ENCODE assay signal across 1 cellular context in the genomic region with DNA sequence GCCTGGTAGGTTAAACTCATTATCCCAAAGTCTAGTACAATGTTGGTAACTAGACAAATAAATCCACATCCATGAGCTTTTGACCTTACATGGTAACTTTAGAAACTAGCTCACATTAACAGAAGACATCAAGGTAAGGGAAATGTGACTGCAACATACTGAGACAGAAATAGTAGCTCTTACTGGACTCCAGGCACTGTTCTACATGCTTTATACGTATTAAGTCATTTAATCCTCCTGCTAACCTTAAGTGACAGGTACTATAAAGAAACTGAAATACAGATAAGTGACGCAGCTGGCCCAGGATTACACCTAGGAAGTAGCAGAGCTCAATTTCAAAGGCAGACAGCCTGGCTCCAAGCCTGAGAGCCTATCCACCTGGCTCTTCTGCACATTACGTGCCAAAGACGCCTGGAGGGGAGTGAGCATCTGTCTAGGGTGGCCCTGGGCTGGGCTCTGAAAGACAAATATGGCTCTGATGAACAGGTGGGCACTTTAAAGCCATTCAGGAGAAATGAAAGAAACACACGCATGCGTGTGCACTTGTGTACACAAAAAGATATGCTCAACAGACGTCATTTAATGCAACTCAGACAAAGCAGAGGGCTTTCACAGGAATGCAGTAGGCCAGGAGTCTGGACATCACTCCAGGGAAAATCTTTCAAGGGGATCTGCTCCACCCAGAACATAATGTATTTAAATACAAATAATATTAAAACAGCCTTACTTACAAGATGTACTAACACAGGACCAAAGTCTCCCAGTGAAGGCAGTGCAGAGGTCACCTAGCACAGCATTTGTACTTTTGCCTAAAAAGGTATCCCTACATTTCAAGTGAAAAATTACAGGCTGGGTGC.
TF ChIP-seq lines count a peak whose summit lies in the region.

No MANE protein-coding gene starts in this region.

TF ChIP-seq in HepG2, 621 proteins besides CTCF, POLR2A, EP300 and RAD21 (continued from another document and continues in another):
- TF ChIP-seq, protein P1, sequence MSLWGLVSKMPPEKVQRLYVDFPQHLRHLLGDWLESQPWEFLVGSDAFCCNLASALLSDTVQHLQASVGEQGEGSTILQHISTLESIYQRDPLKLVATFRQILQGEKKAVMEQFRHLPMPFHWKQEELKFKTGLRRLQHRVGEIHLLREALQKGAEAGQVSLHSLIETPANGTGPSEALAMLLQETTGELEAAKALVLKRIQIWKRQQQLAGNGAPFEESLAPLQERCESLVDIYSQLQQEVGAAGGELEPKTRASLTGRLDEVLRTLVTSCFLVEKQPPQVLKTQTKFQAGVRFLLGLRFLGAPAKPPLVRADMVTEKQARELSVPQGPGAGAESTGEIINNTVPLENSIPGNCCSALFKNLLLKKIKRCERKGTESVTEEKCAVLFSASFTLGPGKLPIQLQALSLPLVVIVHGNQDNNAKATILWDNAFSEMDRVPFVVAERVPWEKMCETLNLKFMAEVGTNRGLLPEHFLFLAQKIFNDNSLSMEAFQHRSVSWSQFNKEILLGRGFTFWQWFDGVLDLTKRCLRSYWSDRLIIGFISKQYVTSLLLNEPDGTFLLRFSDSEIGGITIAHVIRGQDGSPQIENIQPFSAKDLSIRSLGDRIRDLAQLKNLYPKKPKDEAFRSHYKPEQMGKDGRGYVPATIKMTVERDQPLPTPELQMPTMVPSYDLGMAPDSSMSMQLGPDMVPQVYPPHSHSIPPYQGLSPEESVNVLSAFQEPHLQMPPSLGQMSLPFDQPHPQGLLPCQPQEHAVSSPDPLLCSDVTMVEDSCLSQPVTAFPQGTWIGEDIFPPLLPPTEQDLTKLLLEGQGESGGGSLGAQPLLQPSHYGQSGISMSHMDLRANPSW (CRISPR knock-in tag; IDR thresholded peaks at IDR 0.05; ENCODE audit: borderline replicate concordance) = no peak
- TF ChIP-seq ZNF337 (CRISPR knock-in tag; IDR thresholded peaks at IDR 0.05; ENCODE audit: borderline replicate concordance, low read depth) = no peak
- no peak for TF ChIP-seq TBX3 (IDR thresholded peaks at IDR 0.05; ENCODE audit: borderline replicate concordance)
- no peak for TF ChIP-seq ZNF24 (IDR thresholded peaks at IDR 0.05)
- TF ChIP-seq, protein P2, sequence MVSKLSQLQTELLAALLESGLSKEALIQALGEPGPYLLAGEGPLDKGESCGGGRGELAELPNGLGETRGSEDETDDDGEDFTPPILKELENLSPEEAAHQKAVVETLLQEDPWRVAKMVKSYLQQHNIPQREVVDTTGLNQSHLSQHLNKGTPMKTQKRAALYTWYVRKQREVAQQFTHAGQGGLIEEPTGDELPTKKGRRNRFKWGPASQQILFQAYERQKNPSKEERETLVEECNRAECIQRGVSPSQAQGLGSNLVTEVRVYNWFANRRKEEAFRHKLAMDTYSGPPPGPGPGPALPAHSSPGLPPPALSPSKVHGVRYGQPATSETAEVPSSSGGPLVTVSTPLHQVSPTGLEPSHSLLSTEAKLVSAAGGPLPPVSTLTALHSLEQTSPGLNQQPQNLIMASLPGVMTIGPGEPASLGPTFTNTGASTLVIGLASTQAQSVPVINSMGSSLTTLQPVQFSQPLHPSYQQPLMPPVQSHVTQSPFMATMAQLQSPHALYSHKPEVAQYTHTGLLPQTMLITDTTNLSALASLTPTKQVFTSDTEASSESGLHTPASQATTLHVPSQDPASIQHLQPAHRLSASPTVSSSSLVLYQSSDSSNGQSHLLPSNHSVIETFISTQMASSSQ (IDR thresholded peaks at IDR 0.05; ENCODE audit: low read depth) = no peak
- TF ChIP-seq, protein P2 (CRISPR knock-in tag; IDR thresholded peaks at IDR 0.05; ENCODE audit: borderline replicate concordance) = no peak
- TF ChIP-seq, protein P3, sequence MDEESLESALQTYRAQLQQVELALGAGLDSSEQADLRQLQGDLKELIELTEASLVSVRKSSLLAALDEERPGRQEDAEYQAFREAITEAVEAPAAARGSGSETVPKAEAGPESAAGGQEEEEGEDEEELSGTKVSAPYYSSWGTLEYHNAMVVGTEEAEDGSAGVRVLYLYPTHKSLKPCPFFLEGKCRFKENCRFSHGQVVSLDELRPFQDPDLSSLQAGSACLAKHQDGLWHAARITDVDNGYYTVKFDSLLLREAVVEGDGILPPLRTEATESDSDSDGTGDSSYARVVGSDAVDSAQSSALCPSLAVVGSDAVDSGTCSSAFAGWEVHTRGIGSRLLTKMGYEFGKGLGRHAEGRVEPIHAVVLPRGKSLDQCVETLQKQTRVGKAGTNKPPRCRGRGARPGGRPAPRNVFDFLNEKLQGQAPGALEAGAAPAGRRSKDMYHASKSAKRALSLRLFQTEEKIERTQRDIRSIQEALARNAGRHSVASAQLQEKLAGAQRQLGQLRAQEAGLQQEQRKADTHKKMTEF (CRISPR knock-in tag; IDR thresholded peaks at IDR 0.05) = no peak
- TF ChIP-seq, protein P4, sequence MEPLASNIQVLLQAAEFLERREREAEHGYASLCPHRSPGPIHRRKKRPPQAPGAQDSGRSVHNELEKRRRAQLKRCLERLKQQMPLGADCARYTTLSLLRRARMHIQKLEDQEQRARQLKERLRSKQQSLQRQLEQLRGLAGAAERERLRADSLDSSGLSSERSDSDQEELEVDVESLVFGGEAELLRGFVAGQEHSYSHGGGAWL (CRISPR knock-in tag; IDR thresholded peaks at IDR 0.05) = no peak
- 0 out of 2 replicates have a peak, but pooled peaks have one; percentile 34 for TF ChIP-seq GFI1 (CRISPR knock-in tag; IDR thresholded peaks at IDR 0.05; ENCODE audit: borderline replicate concordance)
- TF ChIP-seq BCL6 (CRISPR knock-in tag; IDR thresholded peaks at IDR 0.05) = no peak; the same call in 1 of the 2 replicates
- no peak for TF ChIP-seq ZNF260 (CRISPR knock-in tag; IDR thresholded peaks at IDR 0.05; ENCODE audit: borderline replicate concordance, low read depth)
- TF ChIP-seq, protein P5, sequence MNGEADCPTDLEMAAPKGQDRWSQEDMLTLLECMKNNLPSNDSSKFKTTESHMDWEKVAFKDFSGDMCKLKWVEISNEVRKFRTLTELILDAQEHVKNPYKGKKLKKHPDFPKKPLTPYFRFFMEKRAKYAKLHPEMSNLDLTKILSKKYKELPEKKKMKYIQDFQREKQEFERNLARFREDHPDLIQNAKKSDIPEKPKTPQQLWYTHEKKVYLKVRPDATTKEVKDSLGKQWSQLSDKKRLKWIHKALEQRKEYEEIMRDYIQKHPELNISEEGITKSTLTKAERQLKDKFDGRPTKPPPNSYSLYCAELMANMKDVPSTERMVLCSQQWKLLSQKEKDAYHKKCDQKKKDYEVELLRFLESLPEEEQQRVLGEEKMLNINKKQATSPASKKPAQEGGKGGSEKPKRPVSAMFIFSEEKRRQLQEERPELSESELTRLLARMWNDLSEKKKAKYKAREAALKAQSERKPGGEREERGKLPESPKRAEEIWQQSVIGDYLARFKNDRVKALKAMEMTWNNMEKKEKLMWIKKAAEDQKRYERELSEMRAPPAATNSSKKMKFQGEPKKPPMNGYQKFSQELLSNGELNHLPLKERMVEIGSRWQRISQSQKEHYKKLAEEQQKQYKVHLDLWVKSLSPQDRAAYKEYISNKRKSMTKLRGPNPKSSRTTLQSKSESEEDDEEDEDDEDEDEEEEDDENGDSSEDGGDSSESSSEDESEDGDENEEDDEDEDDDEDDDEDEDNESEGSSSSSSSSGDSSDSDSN (CRISPR knock-in tag; IDR thresholded peaks at IDR 0.05) = no peak
- TF ChIP-seq ZNF7 (CRISPR knock-in tag; IDR thresholded peaks at IDR 0.05) = no peak
- TF ChIP-seq ZNF772 (CRISPR knock-in tag; IDR thresholded peaks at IDR 0.05) = no peak
- TF ChIP-seq, protein P6, sequence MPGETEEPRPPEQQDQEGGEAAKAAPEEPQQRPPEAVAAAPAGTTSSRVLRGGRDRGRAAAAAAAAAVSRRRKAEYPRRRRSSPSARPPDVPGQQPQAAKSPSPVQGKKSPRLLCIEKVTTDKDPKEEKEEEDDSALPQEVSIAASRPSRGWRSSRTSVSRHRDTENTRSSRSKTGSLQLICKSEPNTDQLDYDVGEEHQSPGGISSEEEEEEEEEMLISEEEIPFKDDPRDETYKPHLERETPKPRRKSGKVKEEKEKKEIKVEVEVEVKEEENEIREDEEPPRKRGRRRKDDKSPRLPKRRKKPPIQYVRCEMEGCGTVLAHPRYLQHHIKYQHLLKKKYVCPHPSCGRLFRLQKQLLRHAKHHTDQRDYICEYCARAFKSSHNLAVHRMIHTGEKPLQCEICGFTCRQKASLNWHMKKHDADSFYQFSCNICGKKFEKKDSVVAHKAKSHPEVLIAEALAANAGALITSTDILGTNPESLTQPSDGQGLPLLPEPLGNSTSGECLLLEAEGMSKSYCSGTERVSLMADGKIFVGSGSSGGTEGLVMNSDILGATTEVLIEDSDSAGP (CRISPR knock-in tag; IDR thresholded peaks at IDR 0.05; ENCODE audit: borderline replicate concordance) = 0 out of 2 replicates have a peak, but pooled peaks have one; percentile 31
- TF ChIP-seq ZNF124 (CRISPR knock-in tag; IDR thresholded peaks at IDR 0.05) = no peak
- TF ChIP-seq CREB1 (IDR thresholded peaks at IDR 0.05) = 0 out of 2 replicates have a peak, but pooled peaks have one; percentile 30
- no peak for TF ChIP-seq CREB1 (CRISPR knock-in tag; IDR thresholded peaks at IDR 0.05)
- TF ChIP-seq RBM22 (optimal IDR thresholded peaks at IDR 0.05; ENCODE audit: low read length) = no peak
- no peak for TF ChIP-seq STAG1 (CRISPR knock-in tag; IDR thresholded peaks at IDR 0.05)
- TF ChIP-seq GLI4 (CRISPR knock-in tag; IDR thresholded peaks at IDR 0.05; ENCODE audit: borderline replicate concordance) = no peak
- TF ChIP-seq SRF (IDR thresholded peaks at IDR 0.05; ENCODE audit: low read depth, low read length) = peak; percentile 81; the same call in 1 of the 2 replicates
- TF ChIP-seq TMF1 (CRISPR knock-in tag; IDR thresholded peaks at IDR 0.05; ENCODE audit: low read depth) = no peak
- no peak for TF ChIP-seq ZNF234 (CRISPR knock-in tag; conservative IDR thresholded peaks at IDR 0.05)
- TF ChIP-seq POLR2AphosphoS5 (IDR thresholded peaks at IDR 0.05; ENCODE audit: low read depth, low read length) = no peak
- TF ChIP-seq ELF1 (CRISPR knock-in tag; IDR thresholded peaks at IDR 0.05) = no peak
- TF ChIP-seq ZNF589 (CRISPR knock-in tag; conservative IDR thresholded peaks at IDR 0.05) = no peak
- TF ChIP-seq ZFP1 (CRISPR knock-in tag; IDR thresholded peaks at IDR 0.05) = no peak
- TF ChIP-seq, protein P7, sequence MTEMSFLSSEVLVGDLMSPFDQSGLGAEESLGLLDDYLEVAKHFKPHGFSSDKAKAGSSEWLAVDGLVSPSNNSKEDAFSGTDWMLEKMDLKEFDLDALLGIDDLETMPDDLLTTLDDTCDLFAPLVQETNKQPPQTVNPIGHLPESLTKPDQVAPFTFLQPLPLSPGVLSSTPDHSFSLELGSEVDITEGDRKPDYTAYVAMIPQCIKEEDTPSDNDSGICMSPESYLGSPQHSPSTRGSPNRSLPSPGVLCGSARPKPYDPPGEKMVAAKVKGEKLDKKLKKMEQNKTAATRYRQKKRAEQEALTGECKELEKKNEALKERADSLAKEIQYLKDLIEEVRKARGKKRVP (CRISPR knock-in tag; IDR thresholded peaks at IDR 0.05) = no peak
- no peak for TF ChIP-seq NR1H2 (CRISPR knock-in tag; IDR thresholded peaks at IDR 0.05; ENCODE audit: borderline replicate concordance, low read depth)
- TF ChIP-seq CEBPG (CRISPR knock-in tag; IDR thresholded peaks at IDR 0.05) = no peak
- TF ChIP-seq, protein P8, sequence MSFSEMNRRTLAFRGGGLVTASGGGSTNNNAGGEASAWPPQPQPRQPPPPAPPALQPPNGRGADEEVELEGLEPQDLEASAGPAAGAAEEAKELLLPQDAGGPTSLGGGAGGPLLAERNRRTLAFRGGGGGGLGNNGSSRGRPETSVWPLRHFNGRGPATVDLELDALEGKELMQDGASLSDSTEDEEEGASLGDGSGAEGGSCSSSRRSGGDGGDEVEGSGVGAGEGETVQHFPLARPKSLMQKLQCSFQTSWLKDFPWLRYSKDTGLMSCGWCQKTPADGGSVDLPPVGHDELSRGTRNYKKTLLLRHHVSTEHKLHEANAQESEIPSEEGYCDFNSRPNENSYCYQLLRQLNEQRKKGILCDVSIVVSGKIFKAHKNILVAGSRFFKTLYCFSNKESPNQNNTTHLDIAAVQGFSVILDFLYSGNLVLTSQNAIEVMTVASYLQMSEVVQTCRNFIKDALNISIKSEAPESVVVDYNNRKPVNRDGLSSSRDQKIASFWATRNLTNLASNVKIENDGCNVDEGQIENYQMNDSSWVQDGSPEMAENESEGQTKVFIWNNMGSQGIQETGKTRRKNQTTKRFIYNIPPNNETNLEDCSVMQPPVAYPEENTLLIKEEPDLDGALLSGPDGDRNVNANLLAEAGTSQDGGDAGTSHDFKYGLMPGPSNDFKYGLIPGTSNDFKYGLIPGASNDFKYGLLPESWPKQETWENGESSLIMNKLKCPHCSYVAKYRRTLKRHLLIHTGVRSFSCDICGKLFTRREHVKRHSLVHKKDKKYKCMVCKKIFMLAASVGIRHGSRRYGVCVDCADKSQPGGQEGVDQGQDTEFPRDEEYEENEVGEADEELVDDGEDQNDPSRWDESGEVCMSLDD (CRISPR knock-in tag; IDR thresholded peaks at IDR 0.05; ENCODE audit: borderline replicate concordance) = no peak
- no peak for TF ChIP-seq ZNF160 (CRISPR knock-in tag; IDR thresholded peaks at IDR 0.05)
- TF ChIP-seq, protein P9, sequence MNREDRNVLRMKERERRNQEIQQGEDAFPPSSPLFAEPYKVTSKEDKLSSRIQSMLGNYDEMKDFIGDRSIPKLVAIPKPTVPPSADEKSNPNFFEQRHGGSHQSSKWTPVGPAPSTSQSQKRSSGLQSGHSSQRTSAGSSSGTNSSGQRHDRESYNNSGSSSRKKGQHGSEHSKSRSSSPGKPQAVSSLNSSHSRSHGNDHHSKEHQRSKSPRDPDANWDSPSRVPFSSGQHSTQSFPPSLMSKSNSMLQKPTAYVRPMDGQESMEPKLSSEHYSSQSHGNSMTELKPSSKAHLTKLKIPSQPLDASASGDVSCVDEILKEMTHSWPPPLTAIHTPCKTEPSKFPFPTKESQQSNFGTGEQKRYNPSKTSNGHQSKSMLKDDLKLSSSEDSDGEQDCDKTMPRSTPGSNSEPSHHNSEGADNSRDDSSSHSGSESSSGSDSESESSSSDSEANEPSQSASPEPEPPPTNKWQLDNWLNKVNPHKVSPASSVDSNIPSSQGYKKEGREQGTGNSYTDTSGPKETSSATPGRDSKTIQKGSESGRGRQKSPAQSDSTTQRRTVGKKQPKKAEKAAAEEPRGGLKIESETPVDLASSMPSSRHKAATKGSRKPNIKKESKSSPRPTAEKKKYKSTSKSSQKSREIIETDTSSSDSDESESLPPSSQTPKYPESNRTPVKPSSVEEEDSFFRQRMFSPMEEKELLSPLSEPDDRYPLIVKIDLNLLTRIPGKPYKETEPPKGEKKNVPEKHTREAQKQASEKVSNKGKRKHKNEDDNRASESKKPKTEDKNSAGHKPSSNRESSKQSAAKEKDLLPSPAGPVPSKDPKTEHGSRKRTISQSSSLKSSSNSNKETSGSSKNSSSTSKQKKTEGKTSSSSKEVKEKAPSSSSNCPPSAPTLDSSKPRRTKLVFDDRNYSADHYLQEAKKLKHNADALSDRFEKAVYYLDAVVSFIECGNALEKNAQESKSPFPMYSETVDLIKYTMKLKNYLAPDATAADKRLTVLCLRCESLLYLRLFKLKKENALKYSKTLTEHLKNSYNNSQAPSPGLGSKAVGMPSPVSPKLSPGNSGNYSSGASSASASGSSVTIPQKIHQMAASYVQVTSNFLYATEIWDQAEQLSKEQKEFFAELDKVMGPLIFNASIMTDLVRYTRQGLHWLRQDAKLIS (CRISPR knock-in tag; IDR thresholded peaks at IDR 0.05) = no peak
